38 cellular contexts compared by ENCODE assay signal in the genomic region with DNA sequence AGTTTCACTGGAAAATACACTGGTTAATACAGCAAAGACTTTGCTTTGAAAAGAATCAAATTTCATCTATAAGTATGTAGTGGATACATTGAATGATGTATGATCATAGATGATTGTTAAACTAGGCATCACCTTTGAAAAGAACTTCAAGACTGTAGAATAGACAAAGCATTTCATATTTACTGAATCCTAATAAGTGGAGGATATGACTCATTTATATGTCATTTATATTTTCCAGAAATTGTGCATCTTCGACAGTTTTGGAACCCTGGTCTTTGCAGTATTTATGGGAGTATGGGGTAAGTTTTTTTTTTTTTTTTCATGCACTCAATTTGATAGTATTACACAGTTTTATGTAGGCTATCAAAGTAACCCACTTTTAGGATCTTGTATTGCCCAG.
"Had no signal": no experiment of that assay in that cellular context is flagged by ENCODE, and none has a peak within 500 bp of the region (broad histone marks: within the 10 kb centered on the region; RNA-seq: fewer than 3 reads in every experiment).

No MANE protein-coding gene starts in this region.

- H3K4me1 ChIP-seq: ascending aorta, SJCRH30 had no signal

- DNase-seq: activated CD4-positive, alpha-beta memory T cell treated with anti-CD3 and anti-CD28 coated beads, Interleukin-2, amount 10 ng/mL, durations not matched to agents 7 days and 5 days; activated CD4-positive, alpha-beta T cell treated with anti-CD3 and anti-CD28 coated beads for 1 hour; activated CD4-positive, alpha-beta T cell treated with anti-CD3 and anti-CD28 coated beads for 48 hours; activated CD4-positive, CD25-positive, alpha-beta regulatory T cell; activated CD8-positive, alpha-beta memory T cell treated with anti-CD3 and anti-CD28 coated beads for 24 hours; activated CD8-positive, alpha-beta memory T cell treated with anti-CD3 and anti-CD28 coated beads, Interleukin-2, amount 10 ng/mL, durations not matched to agents 7 days and 5 days; activated CD8-positive, alpha-beta memory T cell treated with anti-CD3 and anti-CD28 coated beads, Interleukin-2, amount 50 U/mL, for 48 hours; activated effector memory CD4-positive, alpha-beta T cell treated with anti-CD3 and anti-CD28 coated beads, Interleukin-2, amount 50 U/mL, for 16 hours; activated naive CD4-positive, alpha-beta T cell treated with Interleukin-2 at 50 U/mL for 16 hours; activated naive CD8-positive, alpha-beta T cell treated with anti-CD3 and anti-CD28 coated beads, Interleukin-2, amount 10 ng/mL, durations not matched to agents 7 days and 5 days; activated T-cell treated with anti-CD3 and anti-CD28 coated beads, Interleukin-2, amount 50 U/mL, for 72 hours; amygdala; caudate nucleus; cerebellar nuclear complex; Karpas-422; MG63; MV-4-11; NCI-H1092; NCI-H1417; NCI-H146; NCI-H187; NCI-H2029 treated with DMSO at 0.1 percent for 48 hours; NCI-H2107; NCI-H2171; NCI-H510A; NCI-H526; NCI-H748 treated with DMSO at 0.1 percent for 48 hours; NK-92 treated with Interleukin-12 subunit alpha and Interleukin-12 subunit beta, amount 100 ng/mL, for 24 hours; SHP77; SJCRH30; T-cell; T-helper 17 cell; T-helper 9 cell; WERI-Rb-1 had no signal

- H3K27me3 ChIP-seq: ascending aorta, MG63, SJCRH30 had no signal

- H3K27ac ChIP-seq: ascending aorta, SJCRH30, SK-N-MC, WERI-Rb-1 had no signal

- H3K4me3 ChIP-seq: ascending aorta, MG63, SJCRH30, SK-N-MC had no signal

- FAIRE-seq: colon had no signal

- H3K9me3 ChIP-seq: ascending aorta, MG63 had no signal

- ATAC-seq: activated CD8-positive, alpha-beta memory T cell treated with anti-CD3 and anti-CD28 coated beads, Interleukin-2, amount 10 ng/mL, durations not matched to agents 7 days and 5 days; activated T-cell treated with anti-CD3 and anti-CD28 coated beads, Interleukin-2, amount 50 U/mL, for 72 hours; activated T-helper 17 cell treated with anti-CD3 and anti-CD28 coated beads, Interleukin-2, amount 50 U/mL, for 72 hours; T-cell; T-helper 17 cell had no signal
